Comparison of ENCODE assay signal across 15 cellular contexts in the genomic region with DNA sequence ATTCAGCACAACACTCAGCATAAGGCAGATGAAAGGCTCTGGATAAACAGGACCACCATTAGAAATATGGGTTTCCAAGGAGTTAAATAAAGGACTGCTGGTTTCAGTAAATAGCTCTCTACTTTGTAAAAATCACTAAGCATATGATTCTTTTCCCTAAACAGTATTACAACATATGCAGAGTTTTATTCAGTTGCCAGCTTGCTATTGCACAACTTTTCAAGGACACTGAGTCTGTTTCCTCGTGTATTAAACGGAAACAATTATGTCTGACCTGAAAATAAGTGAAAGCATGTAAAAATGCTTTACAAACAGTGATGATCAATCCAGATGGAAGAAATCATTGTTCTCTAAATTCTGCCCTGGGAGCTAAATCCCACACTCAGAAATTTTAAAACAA. TPM values are rescaled to one million over a fixed set of nuclear protein-coding genes. Genes with fewer than 3 reads are reported as not detected.
DNase-seq lines count a peak whose midpoint lies in the region; ATAC-seq, FAIRE-seq and TF ChIP-seq lines count a peak whose summit lies in the region.
"Had no signal": no experiment of that assay in that cellular context is flagged by ENCODE, and none has a peak within 500 bp of the region (broad histone marks: within the 10 kb centered on the region; RNA-seq: fewer than 3 reads in every experiment).

No MANE protein-coding gene starts in this region.

- H3K9me3 ChIP-seq in mammary epithelial cell (replicated peaks; ENCODE audit: insufficient read depth, low read length) (no peaks in the 10 kb centered on the region), liver (ENCODE audit: control insufficient read depth in 4 of 4, low read length in 3 of 4) (no peaks in the 10 kb centered on the region), upper lobe of right lung (no peaks in the 10 kb centered on the region)
- H3K9me3 ChIP-seq: spleen, tibial artery had no signal

- peak overlapping the region; percentile 89 for H3K27ac Mint-ChIP-seq in MCF 10A (ENCODE audit: low read depth, unreplicated experiment)
- H3K27ac Mint-ChIP-seq in activated T-cell treated with anti-CD3 and anti-CD28 coated beads, Interleukin-2, amount 50 U/mL, for 24 hours = no peak overlapping the region
- H3K27ac Mint-ChIP-seq: natural killer cell had no signal

- no peaks in the 10 kb centered on the region for H3K27me3 ChIP-seq in mammary epithelial cell (ENCODE audit: insufficient read depth, low read length)
- no peaks in the 10 kb centered on the region for H3K27me3 ChIP-seq in bronchial epithelial cell (ENCODE audit: control insufficient read depth, insufficient read depth, low read length)
- no peaks in the 10 kb centered on the region for H3K27me3 ChIP-seq in liver (ENCODE audit: control insufficient read depth in 4 of 4, insufficient read depth in 4 of 4, low read length in 3 of 4)
- H3K27me3 ChIP-seq in upper lobe of right lung = no peaks in the 10 kb centered on the region
- H3K27me3 ChIP-seq: spleen, tibial artery had no signal

- H3K4me1 Mint-ChIP-seq in MCF 10A (ENCODE audit: insufficient read depth, unreplicated experiment) = peaks cover 39% of the 10 kb centered on the region
- H3K4me1 Mint-ChIP-seq in activated T-cell treated with anti-CD3 and anti-CD28 coated beads, Interleukin-2, amount 50 U/mL, for 24 hours (ENCODE audit: low read depth) = no peaks in the 10 kb centered on the region
- H3K4me1 Mint-ChIP-seq: natural killer cell had no signal

- dilution Hi-C loops in mammary epithelial cell (cut with HindIII; ENCODE audit: low sequenced_read_pairs) = no loop called here

- no peak overlapping the region for H3K9ac ChIP-seq in mammary epithelial cell (ENCODE audit: insufficient read depth, low read length)
- H3K9ac ChIP-seq in liver (ENCODE audit: low read depth in 1 of 2, low read length in 2 of 2) = no peak overlapping the region

- H3K79me2 ChIP-seq in mammary epithelial cell (ENCODE audit: insufficient read depth, low read length) = no peaks in the 10 kb centered on the region

- H3K4me3 ChIP-seq in mammary epithelial cell (replicated peaks in 1 of 3; ENCODE audit: insufficient read depth in 1 of 3, low read depth in 2 of 3, low read length in 3 of 3) = no peak overlapping the region
- no peak overlapping the region for H3K4me3 ChIP-seq in bronchial epithelial cell (ENCODE audit: low read depth, low read length)
- no peak overlapping the region for H3K4me3 ChIP-seq in liver (ENCODE audit: low read depth in 1 of 3, low read length in 3 of 3)
- H3K4me3 ChIP-seq in upper lobe of right lung = no peak overlapping the region
- H3K4me3 ChIP-seq: spleen, tibial artery had no signal

- H3K4me3 Mint-ChIP-seq in MCF 10A (ENCODE audit: unreplicated experiment) = peak overlapping the region; percentile 35
- H3K4me3 Mint-ChIP-seq in activated T-cell treated with anti-CD3 and anti-CD28 coated beads, Interleukin-2, amount 50 U/mL, for 24 hours = no peak overlapping the region
- H3K4me3 Mint-ChIP-seq: natural killer cell had no signal

- H3K9me3 Mint-ChIP-seq in MCF 10A (ENCODE audit: unreplicated experiment) = no peaks in the 10 kb centered on the region
- no peaks in the 10 kb centered on the region for H3K9me3 Mint-ChIP-seq in activated T-cell treated with anti-CD3 and anti-CD28 coated beads, Interleukin-2, amount 50 U/mL, for 24 hours
- H3K9me3 Mint-ChIP-seq: natural killer cell had no signal

- ATAC-seq in upper lobe of right lung (peak; percentile 62), HG02763 (IDR thresholded peaks at IDR 0.05; ENCODE audit: unreplicated experiment) (no peak)
- ATAC-seq: natural killer cell had no signal

- DNase-seq in MCF 10A (ENCODE audit: unreplicated experiment) (peak; percentile 72), mammary epithelial cell (no peak), bronchial epithelial cell (ENCODE audit: low read depth) (peak; percentile 43), upper lobe of right lung (no peak), mesenteric fat pad (ENCODE audit: low spot score) (no peak)
- DNase-seq in activated T-cell treated with anti-CD3 and anti-CD28 coated beads, Interleukin-2, amount 50 U/mL, for 24 hours = no peak
- DNase-seq: foreskin melanocyte, natural killer cell, NCI-H1105 treated with DMSO at 0.1 percent for 48 hours, NCI-H510A, spleen, tibial artery had no signal

- no peaks in the 10 kb centered on the region for H4K20me1 ChIP-seq in mammary epithelial cell (ENCODE audit: insufficient read depth, low read length)

- H3K27me3 Mint-ChIP-seq in MCF 10A (ENCODE audit: insufficient read depth, unreplicated experiment) = no peaks in the 10 kb centered on the region
- H3K27me3 Mint-ChIP-seq in activated T-cell treated with anti-CD3 and anti-CD28 coated beads, Interleukin-2, amount 50 U/mL, for 24 hours = no peaks in the 10 kb centered on the region

- no peak overlapping the region for H2AFZ ChIP-seq in mammary epithelial cell (ENCODE audit: low read depth, low read length)

- H3K4me1 ChIP-seq in mammary epithelial cell (ENCODE audit: insufficient read depth, low read length) (peaks cover 16% of the 10 kb centered on the region), liver (ENCODE audit: control insufficient read depth in 4 of 4, insufficient read depth in 4 of 4, low read length in 3 of 4) (peaks cover 2 to 8% (median 7%) of the 10 kb centered on the region in 4 donors), upper lobe of right lung (peaks cover 20% of the 10 kb centered on the region)

- POLR2A ChIA-PET in MCF 10A (lab: Yijun Ruan, JAX) = interaction anchor here (0.6 to 1.6 kb wide), 2 partner anchors 9 to 764 kb away, joined by 3 to 13 read pairs; no protein-coding TSS in a partner anchor

- H3K27ac ChIP-seq in mammary epithelial cell (ENCODE audit: insufficient read depth, low read depth, low read length) (no peak overlapping the region), liver (ENCODE audit: low read depth in 1 of 2, low read length in 2 of 2) (no peak overlapping the region), upper lobe of right lung (peak overlapping the region; percentile 37)
- H3K27ac ChIP-seq: spleen, tibial artery had no signal

- intact Hi-C loops in MCF 10A (cut with micrococcal nuclease) (loop anchor here (5.0 kb wide), 1 partner anchor 73 kb away; no protein-coding TSS in a partner anchor), mammary epithelial cell (cut with micrococcal nuclease) (no loop called here), upper lobe of right lung (cut with DNase I) (no loop called here)

- BruUV-seq in MCF 10A (replicated peaks; lab: Mats Ljungman, UMichigan) = no TSS peak
- BruUV-seq in mammary epithelial cell (replicated peaks; lab: Mats Ljungman, UMichigan) = no TSS peak

- no peak for FAIRE-seq in bronchial epithelial cell (lab: Jason Lieb, UNC)
- FAIRE-seq: keratinocyte had no signal

- TF ChIP-seq CTCF in MCF 10A (IDR thresholded peaks at IDR 0.05; ENCODE audit: unreplicated experiment) = no peak
- no peak for TF ChIP-seq CTCF in mammary epithelial cell (conservative IDR thresholded peaks at IDR 0.05 in 1 of 2, IDR thresholded peaks at IDR 0.05 in 1 of 2; ENCODE audit: extremely low read depth in 1 of 2, insufficient read depth in 1 of 2, low read depth in 1 of 2, low read length in 2 of 2)
- no peak for TF ChIP-seq CTCF in bronchial epithelial cell (IDR thresholded peaks at IDR 0.05; ENCODE audit: insufficient read depth, low read length, severe bottlenecking)
- TF ChIP-seq CTCF in liver (IDR thresholded peaks at IDR 0.05; ENCODE audit: low read depth, low read length, missing input control) = no peak
- no peak for TF ChIP-seq CTCF in upper lobe of right lung (IDR thresholded peaks at IDR 0.05)

- no peaks in the 10 kb centered on the region for H3K36me3 Mint-ChIP-seq in MCF 10A (ENCODE audit: insufficient read depth, unreplicated experiment)
- no peaks in the 10 kb centered on the region for H3K36me3 Mint-ChIP-seq in activated T-cell treated with anti-CD3 and anti-CD28 coated beads, Interleukin-2, amount 50 U/mL, for 24 hours (ENCODE audit: low read depth)
- H3K36me3 Mint-ChIP-seq: natural killer cell had no signal

- H3K4me2 ChIP-seq in mammary epithelial cell (ENCODE audit: insufficient read depth, low read depth, low read length) = no peak overlapping the region

- H3K36me3 ChIP-seq in mammary epithelial cell (ENCODE audit: insufficient read depth, low read length) = no peaks in the 10 kb centered on the region
- H3K36me3 ChIP-seq in bronchial epithelial cell (ENCODE audit: control insufficient read depth, insufficient read depth, low read length) = no peaks in the 10 kb centered on the region
- H3K36me3 ChIP-seq in liver (ENCODE audit: control insufficient read depth in 4 of 4, insufficient read depth in 3 of 4, low read depth in 1 of 4, low read length in 3 of 4) = no peaks in the 10 kb centered on the region
- H3K36me3 ChIP-seq in upper lobe of right lung = no peaks in the 10 kb centered on the region
- H3K36me3 ChIP-seq: spleen, tibial artery had no signal

- TF ChIP-seq RAD21 in liver (IDR thresholded peaks at IDR 0.05) = no peak

- WGBS in mammary epithelial cell (ENCODE audit: low coverage, missing lambda C conversion rate) = 13% methylated on average over 2 of the region's 2 CpGs
- 18% methylated on average over 2 of the region's 2 CpGs for WGBS in liver

- in situ Hi-C loops in mammary epithelial cell (cut with MboI; ENCODE audit: low sequenced_read_pairs in 2 of 2) = no loop called here

- CTCF ChIA-PET in MCF 10A (lab: Yijun Ruan, JAX) (interaction anchor here (0.6 to 2.6 kb wide), 9 partner anchors 9 to 895 kb away, joined by 3 to 12 read pairs (median 4); no protein-coding TSS in a partner anchor), mammary epithelial cell (lab: Charles Lee; ENCODE audit: low non-redundant PET) (no interaction called here)

TF ChIP-seq in liver, 16 proteins besides CTCF, POLR2A, EP300 and RAD21 (continues in another document):
- TF ChIP-seq FOXA1 (IDR thresholded peaks at IDR 0.05) (no peak), SP1 (IDR thresholded peaks at IDR 0.05) (no peak), RXRA (IDR thresholded peaks at IDR 0.05) (no peak), TAF1 (conservative IDR thresholded peaks at IDR 0.05) (no peak), JUND (IDR thresholded peaks at IDR 0.05) (no peak), FOXA2 (IDR thresholded peaks at IDR 0.05) (no peak), YY1 (IDR thresholded peaks at IDR 0.05) (peak; percentile 39), HNF4A (conservative IDR thresholded peaks at IDR 0.05) (peak in 1 of 2 donors; percentile 21), GABPA (IDR thresholded peaks at IDR 0.05 in 1 of 2, conservative IDR thresholded peaks at IDR 0.05 in 1 of 2) (no peak)
- TF ChIP-seq, protein P1, sequence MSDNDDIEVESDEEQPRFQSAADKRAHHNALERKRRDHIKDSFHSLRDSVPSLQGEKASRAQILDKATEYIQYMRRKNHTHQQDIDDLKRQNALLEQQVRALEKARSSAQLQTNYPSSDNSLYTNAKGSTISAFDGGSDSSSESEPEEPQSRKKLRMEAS (IDR thresholded peaks at IDR 0.05) = peak; percentile 23

RNA-seq across cellular contexts. Expression of a gene that starts 23.7 kb away (rescaled TPM):
- 3.3 and 4.4 TPM in 2 replicates for total RNA-seq in MCF 10A (2022)
- total RNA-seq in mammary epithelial cell = 10 to 100 TPM in 1 of 2 donors, 1 to 10 TPM in 1; 3.0 to 17.7 TPM
- 3.0 TPM for polyA plus RNA-seq in mammary epithelial cell
- polyA minus RNA-seq in mammary epithelial cell = 1.7 TPM
- total RNA-seq in bronchial epithelial cell = 2.4 and 4.1 TPM in 2 replicates
- total RNA-seq in liver = 1 to 10 TPM; 3.5 to 3.8 TPM
- 1 to 10 TPM in 1 of 2 donors, under 1 TPM in 1; 0.68 to 1.6 TPM for polyA plus RNA-seq in liver
- total RNA-seq in upper lobe of right lung = 25.7 TPM
- 5.3 TPM for total RNA-seq in mesenteric fat pad

Comparison
In these comparisons a context has a peak if more than half of its experiments do, and no peak if none do; other contexts are left out.
1. DNase-seq: peak in MCF 10A (single experiment) and bronchial epithelial cell (single experiment); none in mammary epithelial cell (single experiment), upper lobe of right lung (single experiment), activated T-cell treated with anti-CD3 and anti-CD28 coated beads, Interleukin-2, amount 50 U/mL, for 24 hours (single experiment) and mesenteric fat pad (single experiment).